Comparison of ENCODE assay signal across 9 cellular contexts in the genomic region with DNA sequence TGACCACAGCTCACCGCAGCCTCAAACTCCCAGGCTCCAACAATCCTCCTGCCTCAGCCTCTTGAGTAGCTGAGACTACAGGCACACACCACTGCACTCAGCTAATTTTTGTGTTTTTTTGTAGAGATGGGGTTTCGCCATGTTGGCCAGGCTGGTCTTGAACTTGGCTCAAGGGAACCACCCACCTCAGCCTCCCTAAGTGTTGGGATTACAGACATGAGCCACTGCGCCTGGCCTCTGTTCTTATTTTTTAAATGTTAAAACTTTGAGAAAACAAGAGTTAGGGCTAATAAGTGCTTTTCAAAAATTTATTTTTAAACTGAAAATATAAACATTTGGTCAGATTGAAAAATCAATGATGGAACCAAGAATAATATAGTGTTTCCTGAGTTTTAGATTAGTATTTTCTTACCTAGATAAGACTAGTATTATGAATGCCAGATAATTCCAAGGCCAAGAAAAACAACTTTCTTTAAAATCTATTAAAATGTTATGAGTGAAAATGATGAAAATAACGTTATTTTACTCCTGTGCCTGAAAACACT.
"Had no signal": no experiment of that assay in that cellular context is flagged by ENCODE, and none has a peak within 500 bp of the region (broad histone marks: within the 10 kb centered on the region; RNA-seq: fewer than 3 reads in every experiment).

No MANE protein-coding gene starts in this region.

- H3K27ac ChIP-seq: GM23248, HL-60 had no signal

- H3K4me1 Mint-ChIP-seq: IgD-negative memory B cell had no signal

- FAIRE-seq: HepG2 had no signal

- H3K4me3 ChIP-seq: GM23248, HAP-1 had no signal

- H3K36me3 ChIP-seq: HAP-1 had no signal

- H3K27ac Mint-ChIP-seq: HFFc6, IgD-negative memory B cell had no signal

- H3K4me3 Mint-ChIP-seq: HFFc6, IgD-negative memory B cell had no signal

- H3K9me3 ChIP-seq: HAP-1 had no signal

- ATAC-seq: HCT116, HepG2 had no signal

- H3K27me3 Mint-ChIP-seq: IgD-negative memory B cell had no signal

- DNase-seq: GM23248, GOT3, H7, HFFc6 had no signal

- H3K9me3 Mint-ChIP-seq: HFFc6, IgD-negative memory B cell had no signal
